Comparison of ENCODE assay signal across 9 cellular contexts in the genomic region with DNA sequence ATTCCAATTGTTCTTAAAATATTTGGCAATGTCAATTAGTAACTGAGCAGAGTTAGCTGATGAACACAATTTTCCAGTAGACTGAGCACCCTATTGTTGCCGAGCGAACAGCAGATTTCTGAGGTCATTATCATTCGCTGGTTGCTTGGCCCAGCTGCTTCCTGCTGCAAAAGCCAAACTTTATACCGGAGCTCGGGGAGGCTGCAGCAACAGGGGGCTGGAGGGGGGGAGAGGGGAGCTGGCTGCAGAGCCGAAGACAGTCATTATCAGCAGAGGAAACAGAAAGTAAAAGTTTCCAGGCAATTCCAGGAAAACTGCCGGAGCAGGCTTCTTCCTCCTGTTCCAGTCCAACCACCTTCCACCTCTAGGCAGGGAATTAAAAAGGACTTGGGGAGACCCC.
DNase-seq lines count a peak whose midpoint lies in the region; ATAC-seq lines count a peak whose summit lies in the region.
"Had no signal": no experiment of that assay in that cellular context is flagged by ENCODE, and none has a peak within 500 bp of the region (broad histone marks: within the 10 kb centered on the region; RNA-seq: fewer than 3 reads in every experiment).

No MANE protein-coding gene starts in this region.

- DNase-seq in AG20443 (ENCODE audit: low spot score) (peak; percentile 72), NCI-H748 treated with DMSO at 0.1 percent for 48 hours (lab: John Stamatoyannopoulos, UW) (peak; percentile 76), globus pallidus (ENCODE audit: low spot score) (peak; percentile 89), occipital lobe (lab: John Stamatoyannopoulos, UW) (peak; percentile 65), retina (no peak)
- DNase-seq: activated naive CD8-positive, alpha-beta T cell treated with anti-CD3 and anti-CD28 coated beads, Interleukin-2, amount 10 ng/mL, durations not matched to agents 7 days and 5 days had no signal

- ATAC-seq in HG03039 (IDR thresholded peaks at IDR 0.05; ENCODE audit: unreplicated experiment) (no peak), GM21447 (IDR thresholded peaks at IDR 0.05; ENCODE audit: unreplicated experiment) (no peak), HG02759 (IDR thresholded peaks at IDR 0.05; ENCODE audit: unreplicated experiment) (no peak)
